Comparison of ENCODE assay signal across 10 cellular contexts in the genomic region with DNA sequence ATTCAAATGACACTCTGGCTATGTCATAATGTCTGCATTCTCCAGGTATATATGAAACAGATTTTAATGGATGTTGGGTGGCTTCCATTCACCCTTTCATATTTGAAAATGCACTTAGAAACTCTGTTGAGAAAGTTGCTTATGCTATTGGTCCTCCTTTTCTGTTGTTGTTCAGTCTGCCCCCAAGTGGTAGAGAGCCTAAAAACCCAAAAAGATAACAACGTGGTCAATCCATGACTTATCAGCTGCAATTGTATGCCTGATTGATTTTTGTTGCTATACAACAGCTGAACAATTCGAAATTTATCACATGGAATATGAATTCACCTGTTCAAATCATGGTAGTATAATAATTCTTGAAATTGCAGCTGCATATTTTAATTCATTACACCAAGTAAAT.
DNase-seq lines count a peak whose midpoint lies in the region; ATAC-seq and TF ChIP-seq lines count a peak whose summit lies in the region.
"Had no signal": no experiment of that assay in that cellular context is flagged by ENCODE, and none has a peak within 500 bp of the region (broad histone marks: within the 10 kb centered on the region; RNA-seq: fewer than 3 reads in every experiment).

No MANE protein-coding gene starts in this region.

- TF ChIP-seq CTCF in epithelial cell of esophagus (IDR thresholded peaks at IDR 0.05; ENCODE audit: insufficient read depth, low read depth, low read length, missing control alignments), result peak; percentile 40

- ATAC-seq in GM18870 (IDR thresholded peaks at IDR 0.05; ENCODE audit: unreplicated experiment) (no peak), HG02981 (IDR thresholded peaks at IDR 0.05; ENCODE audit: unreplicated experiment) (no peak)
- ATAC-seq: activated CD8-positive, alpha-beta T cell treated with anti-CD3 and anti-CD28 coated beads, Interleukin-2, amount 10 ng/mL, durations not matched to agents 7 days and 5 days; naive thymus-derived CD8-positive, alpha-beta T cell had no signal

- DNase-seq in H7 (peak; percentile 33), NCI-H82 (lab: John Stamatoyannopoulos, UW) (peak; percentile 42), epithelial cell of esophagus (ENCODE audit: low read depth) (peak; percentile 32), non-pigmented ciliary epithelial cell (ENCODE audit: low read depth) (peak; percentile 4), SK-N-DZ (ENCODE audit: low spot score) (no peak)
- DNase-seq: activated CD8-positive, alpha-beta T cell treated with anti-CD3 and anti-CD28 coated beads, Interleukin-2, amount 10 ng/mL, durations not matched to agents 7 days and 5 days; naive thymus-derived CD8-positive, alpha-beta T cell; testis had no signal

- H3K4me3 ChIP-seq in H7 (ENCODE audit: insufficient read depth, low read depth, low read length) (no peak overlapping the region), epithelial cell of esophagus (ENCODE audit: low read length) (no peak overlapping the region)
- H3K4me3 ChIP-seq: testis had no signal

- H3K27me3 ChIP-seq in H7 (ENCODE audit: control insufficient read depth, insufficient read depth, low read length), result no peaks in the 10 kb centered on the region; the same call in 1 of the 2 replicates
- H3K27me3 ChIP-seq: testis had no signal

- H3K36me3 ChIP-seq in H7 (replicated peaks; ENCODE audit: control insufficient read depth, insufficient read depth, low read length), result no peaks in the 10 kb centered on the region
